In genomic region chr20:50027611-50028105, GRCh38 we compare ENCODE assay signal across 7 cellular contexts. TPM values are rescaled to one million over a fixed set of nuclear protein-coding genes. Genes with fewer than 3 reads are reported as not detected.
A peak's percentile ranks its signal among the peaks of the same experiment; 100 is the strongest.
DNase-seq lines count a peak whose midpoint lies in the region; ATAC-seq and TF ChIP-seq lines count a peak whose summit lies in the region.

No MANE protein-coding gene starts in this region.

- no peak overlapping the region for H3K4me3 ChIP-seq in MG63
- no peak overlapping the region for H3K4me3 ChIP-seq in liver (ENCODE audit: low read depth in 1 of 3, low read length in 3 of 3)

- H3K36me3 ChIP-seq in MG63 (no peaks in the 10 kb centered on the region), liver (ENCODE audit: control insufficient read depth in 4 of 4, insufficient read depth in 3 of 4, low read depth in 1 of 4, low read length in 3 of 4) (no peaks in the 10 kb centered on the region)

- no peak for TF ChIP-seq RAD21 in liver (IDR thresholded peaks at IDR 0.05)

- WGBS in liver, result 67% methylated on average over 12 of the region's 12 CpGs

- H3K27me3 ChIP-seq in MG63, result no peaks in the 10 kb centered on the region
- H3K27me3 ChIP-seq in liver (ENCODE audit: control insufficient read depth in 4 of 4, insufficient read depth in 4 of 4, low read length in 3 of 4), result no peaks in the 10 kb centered on the region

- TF ChIP-seq CTCF in liver (IDR thresholded peaks at IDR 0.05; ENCODE audit: low read depth, low read length, missing input control), result no peak

- H3K4me1 ChIP-seq in liver (ENCODE audit: control insufficient read depth in 4 of 4, insufficient read depth in 4 of 4, low read length in 3 of 4), result peaks cover 2 to 12% (median 5%) of the 10 kb centered on the region in 4 donors

- H3K9me3 ChIP-seq in MG63, result peaks cover 16% of the 10 kb centered on the region
- no peaks in the 10 kb centered on the region for H3K9me3 ChIP-seq in liver (ENCODE audit: control insufficient read depth in 4 of 4, low read length in 3 of 4)

- H3K9ac ChIP-seq in liver (ENCODE audit: low read depth in 1 of 2, low read length in 2 of 2), result no peak overlapping the region

- ATAC-seq in GM18858 (IDR thresholded peaks at IDR 0.05; ENCODE audit: unreplicated experiment), result no peak
- ATAC-seq in GM21526 (IDR thresholded peaks at IDR 0.05; ENCODE audit: low FRiP score, unreplicated experiment), result no peak

- DNase-seq in MG63 (peak; percentile 99), dermis blood vessel endothelial cell (peak; percentile 96), ureter (ENCODE audit: low spot score) (peak; percentile 67), NCI-H2081 (lab: John Stamatoyannopoulos, UW) (no peak)

- peak overlapping the region; percentile 35 to 49 for H3K27ac ChIP-seq in liver (ENCODE audit: low read depth in 1 of 2, low read length in 2 of 2)

TF ChIP-seq in liver, 16 proteins besides CTCF, POLR2A, EP300 and RAD21:
- no peak for TF ChIP-seq NR2F2 (IDR thresholded peaks at IDR 0.05)
- no peak for TF ChIP-seq EGR1 (IDR thresholded peaks at IDR 0.05; ENCODE audit: low read depth in 2 of 2)
- no peak for TF ChIP-seq FOXA2 (IDR thresholded peaks at IDR 0.05)

RNA-seq across cellular contexts. Expression of gene SNAI1, which starts 44.9 kb away (rescaled TPM):
- 0.12 and 0.82 TPM in 2 replicates for total RNA-seq in MG63 (2014; rRNA removed; shearing (Covaris generic); ENCODE audit: low replicate concordance)
- total RNA-seq in dermis blood vessel endothelial cell (1.5 TPM in 2 replicates), liver (under 1 TPM; 0.28 to 0.75 TPM), ureter (5.8 TPM)
- 1 to 10 TPM in 1 of 2 donors, under 1 TPM in 1; 0.44 to 3.4 TPM for polyA plus RNA-seq in liver

Comparison
In these comparisons a context has a peak if more than half of its experiments do, and no peak if none do; other contexts are left out.
1. DNase-seq: peak in MG63 (single experiment), dermis blood vessel endothelial cell (single experiment) and ureter (single experiment); none in NCI-H2081 (0 of 2).